1 cellular context compared by ENCODE assay signal in genomic region chr16:12753203-12754023, GRCh38.
TF ChIP-seq lines count a peak whose summit lies in the region.

No MANE protein-coding gene starts in this region.

TF ChIP-seq in HepG2, 621 proteins besides CTCF, POLR2A, EP300 and RAD21 (continued from another document):
- TF ChIP-seq GMEB1 (CRISPR knock-in tag; IDR thresholded peaks at IDR 0.05; ENCODE audit: borderline replicate concordance) (no peak), ZBTB38 (CRISPR knock-in tag; IDR thresholded peaks at IDR 0.05) (peak; percentile 96), ZNF430 (CRISPR knock-in tag; IDR thresholded peaks at IDR 0.05) (0 out of 2 replicates have a peak, but pooled peaks have one; percentile 64), ARID4A (CRISPR knock-in tag; IDR thresholded peaks at IDR 0.05; ENCODE audit: borderline replicate concordance) (no peak), ZSCAN5A (CRISPR knock-in tag; IDR thresholded peaks at IDR 0.05; ENCODE audit: borderline replicate concordance) (peak; percentile 19; the same call in 1 of the 2 replicates), MAX (IDR thresholded peaks at IDR 0.05) (peak; percentile 25), ARNT2 (CRISPR knock-in tag; IDR thresholded peaks at IDR 0.05; ENCODE audit: low read depth) (no peak), HMGA1 (CRISPR knock-in tag; conservative IDR thresholded peaks at IDR 0.05) (no peak), MAFG (CRISPR knock-in tag; IDR thresholded peaks at IDR 0.05) (0 out of 2 replicates have a peak, but pooled peaks have one; percentile 36), ZNF296 (CRISPR knock-in tag; conservative IDR thresholded peaks at IDR 0.05) (0 out of 2 replicates have a peak, but pooled peaks have one; percentile 85), KDM5B (CRISPR knock-in tag; IDR thresholded peaks at IDR 0.05; ENCODE audit: borderline replicate concordance) (peak; percentile 21; the same call in 1 of the 2 replicates), EED (CRISPR knock-in tag; IDR thresholded peaks at IDR 0.05) (no peak), GPN1 (CRISPR knock-in tag; IDR thresholded peaks at IDR 0.05; ENCODE audit: borderline replicate concordance) (no peak), E2F2 (CRISPR knock-in tag; IDR thresholded peaks at IDR 0.05; ENCODE audit: borderline replicate concordance) (0 out of 2 replicates have a peak, but pooled peaks have one; percentile 34), CENPX (CRISPR knock-in tag; IDR thresholded peaks at IDR 0.05) (no peak), AGO2 (optimal IDR thresholded peaks at IDR 0.05; ENCODE audit: low read depth, low read length) (no peak), ZNF564 (CRISPR knock-in tag; IDR thresholded peaks at IDR 0.05) (no peak), HNRNPLL (IDR thresholded peaks at IDR 0.05; ENCODE audit: low read depth, low read length, poor library complexity, severe bottlenecking) (no peak), ADNP (CRISPR knock-in tag; IDR thresholded peaks at IDR 0.05) (no peak), CSRNP1 (CRISPR knock-in tag; IDR thresholded peaks at IDR 0.05) (peak; percentile 18; the same call in 1 of the 2 replicates), MIER3 (CRISPR knock-in tag; IDR thresholded peaks at IDR 0.05; ENCODE audit: borderline replicate concordance) (no peak), ZNF224 (CRISPR knock-in tag; IDR thresholded peaks at IDR 0.05) (peak; percentile 84; the same call in 1 of the 2 replicates), ZNF572 (CRISPR knock-in tag; IDR thresholded peaks at IDR 0.05) (0 out of 2 replicates have a peak, but pooled peaks have one; percentile 68), ZNF703 (CRISPR knock-in tag; IDR thresholded peaks at IDR 0.05; ENCODE audit: borderline replicate concordance) (0 out of 2 replicates have a peak, but pooled peaks have one; percentile 42), HNRNPH1 (optimal IDR thresholded peaks at IDR 0.05; ENCODE audit: low read depth, low read length) (no peak), TAF1 (CRISPR knock-in tag; IDR thresholded peaks at IDR 0.05) (no peak), PITX1 (CRISPR knock-in tag; IDR thresholded peaks at IDR 0.05) (0 out of 2 replicates have a peak, but pooled peaks have one; percentile 19), ARID2 (CRISPR knock-in tag; IDR thresholded peaks at IDR 0.05; ENCODE audit: borderline replicate concordance) (0 out of 2 replicates have a peak, but pooled peaks have one; percentile 8), TBX3 (IDR thresholded peaks at IDR 0.05; ENCODE audit: borderline replicate concordance) (no peak), REST (IDR thresholded peaks at IDR 0.05; ENCODE audit: borderline replicate concordance in 1 of 2, low read depth in 1 of 2, low read length in 2 of 2) (no peak), KDM3A (CRISPR knock-in tag; IDR thresholded peaks at IDR 0.05; ENCODE audit: low read depth) (no peak), BCL6 (CRISPR knock-in tag; IDR thresholded peaks at IDR 0.05) (no peak), YEATS4 (CRISPR knock-in tag; IDR thresholded peaks at IDR 0.05; ENCODE audit: borderline replicate concordance) (peak; percentile 48), ZNF7 (CRISPR knock-in tag; IDR thresholded peaks at IDR 0.05) (no peak), SNAPC2 (CRISPR knock-in tag; IDR thresholded peaks at IDR 0.05) (no peak), TCF12 (IDR thresholded peaks at IDR 0.05) (no peak), TCF12 (CRISPR knock-in tag; IDR thresholded peaks at IDR 0.05) (no peak), CENPBD1 (CRISPR knock-in tag; IDR thresholded peaks at IDR 0.05; ENCODE audit: borderline replicate concordance, low read depth) (no peak), ZFP91 (CRISPR knock-in tag; IDR thresholded peaks at IDR 0.05; ENCODE audit: borderline replicate concordance) (no peak; the same call in 1 of the 2 replicates), HNRNPUL1 (IDR thresholded peaks at IDR 0.05; ENCODE audit: low read depth, low read length) (no peak), PCBP2 (optimal IDR thresholded peaks at IDR 0.05; ENCODE audit: low read depth, low read length, poor library complexity, severe bottlenecking) (no peak), ZNF737 (CRISPR knock-in tag; IDR thresholded peaks at IDR 0.05; ENCODE audit: borderline replicate concordance) (0 out of 2 replicates have a peak, but pooled peaks have one; percentile 14)
TF ChIP-seq in HepG2: peak in this region for 35.
